1 cellular context compared by ENCODE assay signal in genomic region chr7:39686261-39686924, GRCh38.
TF ChIP-seq lines count a peak whose summit lies in the region.

No MANE protein-coding gene starts in this region.

TF ChIP-seq in SK-N-SH, 30 proteins besides CTCF, POLR2A, EP300 and RAD21 (continued from another document):
- TF ChIP-seq MAX (IDR thresholded peaks at IDR 0.05; ENCODE audit: low read depth) = no peak; the same call in 1 of the 2 replicates
- peak; percentile 75 for TF ChIP-seq FOSL2 (IDR thresholded peaks at IDR 0.05; ENCODE audit: borderline replicate concordance, low read depth)
- TF ChIP-seq ZBTB33 (IDR thresholded peaks at IDR 0.05; ENCODE audit: borderline replicate concordance, low read depth) = no peak
- no peak for TF ChIP-seq RFX5 (IDR thresholded peaks at IDR 0.05; ENCODE audit: low read length)
- peak; percentile 93 for TF ChIP-seq TCF12 (IDR thresholded peaks at IDR 0.05)
- TF ChIP-seq TEAD4 (IDR thresholded peaks at IDR 0.05; ENCODE audit: borderline replicate concordance, insufficient read depth) = 0 out of 2 replicates have a peak, but pooled peaks have one; percentile 29
- no peak for TF ChIP-seq NRF1 (IDR thresholded peaks at IDR 0.05; ENCODE audit: low read depth, low read length)
- TF ChIP-seq RXRA (IDR thresholded peaks at IDR 0.05; ENCODE audit: borderline replicate concordance, low read depth) = peak; percentile 28; the same call in 1 of the 2 replicates
- no peak for TF ChIP-seq REST (IDR thresholded peaks at IDR 0.05; ENCODE audit: low read depth, low read length)
- no peak for TF ChIP-seq USF2 (IDR thresholded peaks at IDR 0.05; ENCODE audit: borderline replicate concordance, low read depth, low read length)
- no peak for TF ChIP-seq SIN3A (IDR thresholded peaks at IDR 0.05; ENCODE audit: borderline replicate concordance, low read depth, low read length)
- TF ChIP-seq IRF3 (IDR thresholded peaks at IDR 0.05; ENCODE audit: low read depth, low read length) = no peak
- no peak for TF ChIP-seq GABPA (IDR thresholded peaks at IDR 0.05; ENCODE audit: low read depth)
- no peak for TF ChIP-seq GATA2 (CRISPR knock-in tag; IDR thresholded peaks at IDR 0.05)
- no peak for TF ChIP-seq MXI1 (IDR thresholded peaks at IDR 0.05; ENCODE audit: low read depth, low read length)
- no peak for TF ChIP-seq FOXJ3 (CRISPR knock-in tag; IDR thresholded peaks at IDR 0.05)
- peak; percentile 68 for TF ChIP-seq JUND (IDR thresholded peaks at IDR 0.05)
